2 cellular contexts compared by ENCODE assay signal in the genomic region with DNA sequence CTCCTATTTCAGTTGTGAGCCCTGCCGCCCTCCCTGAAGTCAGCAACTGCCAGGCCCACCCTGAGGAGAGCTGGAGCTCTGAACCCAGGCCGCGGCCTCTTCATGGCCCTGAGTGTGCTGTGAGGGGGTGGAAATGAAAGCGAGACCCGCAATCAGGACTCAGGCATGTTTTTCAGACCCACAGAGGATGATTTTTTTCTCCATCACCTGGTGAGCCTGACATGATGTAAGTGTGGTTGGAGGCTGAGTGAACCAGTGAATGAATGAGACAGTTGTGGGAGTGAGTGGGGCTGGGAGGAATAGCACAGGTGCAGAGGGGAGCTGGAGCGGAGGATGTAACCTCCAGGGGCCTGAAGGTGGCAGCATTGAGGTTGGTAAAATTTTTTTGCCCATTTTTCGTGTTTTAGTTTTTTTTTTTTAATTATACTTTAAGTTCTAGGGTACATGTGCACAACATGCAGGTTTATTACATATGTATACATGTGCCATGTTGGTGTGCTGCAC.
TF ChIP-seq lines count a peak whose summit lies in the region.

No MANE protein-coding gene starts in this region.

TF ChIP-seq in SK-N-SH, 30 proteins besides CTCF, POLR2A, EP300 and RAD21:
- TF ChIP-seq TAF1 (IDR thresholded peaks at IDR 0.05; ENCODE audit: borderline replicate concordance, low read depth, low read length) (no peak), SIN3A (IDR thresholded peaks at IDR 0.05; ENCODE audit: borderline replicate concordance, low read depth, low read length) (no peak), USF2 (IDR thresholded peaks at IDR 0.05; ENCODE audit: borderline replicate concordance, low read depth, low read length) (no peak), POLR2AphosphoS5 (IDR thresholded peaks at IDR 0.05; ENCODE audit: low read depth, low read length) (no peak), NRF1 (IDR thresholded peaks at IDR 0.05; ENCODE audit: low read depth, low read length) (no peak), TEAD4 (IDR thresholded peaks at IDR 0.05; ENCODE audit: borderline replicate concordance, insufficient read depth) (no peak), MXI1 (IDR thresholded peaks at IDR 0.05; ENCODE audit: low read depth, low read length) (no peak), JUND (IDR thresholded peaks at IDR 0.05) (no peak), TCF12 (IDR thresholded peaks at IDR 0.05) (no peak), YY1 (IDR thresholded peaks at IDR 0.05; ENCODE audit: low read depth) (no peak), FOXM1 (IDR thresholded peaks at IDR 0.05; ENCODE audit: low read depth) (no peak), EZH2phosphoT487 (IDR thresholded peaks at IDR 0.05; ENCODE audit: borderline replicate concordance, low read depth) (no peak), GATA2 (CRISPR knock-in tag; IDR thresholded peaks at IDR 0.05) (no peak), RCOR1 (IDR thresholded peaks at IDR 0.05; ENCODE audit: low read length) (no peak)
- TF ChIP-seq, protein P1, sequence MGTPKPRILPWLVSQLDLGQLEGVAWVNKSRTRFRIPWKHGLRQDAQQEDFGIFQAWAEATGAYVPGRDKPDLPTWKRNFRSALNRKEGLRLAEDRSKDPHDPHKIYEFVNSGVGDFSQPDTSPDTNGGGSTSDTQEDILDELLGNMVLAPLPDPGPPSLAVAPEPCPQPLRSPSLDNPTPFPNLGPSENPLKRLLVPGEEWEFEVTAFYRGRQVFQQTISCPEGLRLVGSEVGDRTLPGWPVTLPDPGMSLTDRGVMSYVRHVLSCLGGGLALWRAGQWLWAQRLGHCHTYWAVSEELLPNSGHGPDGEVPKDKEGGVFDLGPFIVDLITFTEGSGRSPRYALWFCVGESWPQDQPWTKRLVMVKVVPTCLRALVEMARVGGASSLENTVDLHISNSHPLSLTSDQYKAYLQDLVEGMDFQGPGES (IDR thresholded peaks at IDR 0.05; ENCODE audit: low read depth, low read length), result no peak

TF ChIP-seq in endothelial cell of umbilical vein, 7 proteins besides CTCF, POLR2A, EP300 and RAD21:
- TF ChIP-seq MAX (IDR thresholded peaks at IDR 0.05; ENCODE audit: insufficient read depth, insufficient read length) (no peak), FOS (IDR thresholded peaks at IDR 0.05; ENCODE audit: borderline replicate concordance, insufficient read depth, low read length) (no peak), JUN (IDR thresholded peaks at IDR 0.05; ENCODE audit: borderline replicate concordance, insufficient read depth, insufficient read length, low read depth) (no peak), GATA2 (IDR thresholded peaks at IDR 0.05; ENCODE audit: insufficient read depth, insufficient read length, low read depth, low read length) (no peak), POLR2AphosphoS5 (IDR thresholded peaks at IDR 0.05; ENCODE audit: insufficient read depth, low read depth, low read length) (no peak)
